Comparison of ENCODE assay signal across 27 cellular contexts in genomic region chr12:74418573-74418972, GRCh38.
"Had no signal": no experiment of that assay in that cellular context is flagged by ENCODE, and none has a peak within 500 bp of the region (broad histone marks: within the 10 kb centered on the region; RNA-seq: fewer than 3 reads in every experiment).

No MANE protein-coding gene starts in this region.

- H3K4me1 ChIP-seq: ascending aorta, esophagus muscularis mucosa, foreskin keratinocyte, gastroesophageal sphincter, heart right ventricle had no signal

- H3K27ac ChIP-seq: ascending aorta, esophagus muscularis mucosa, foreskin keratinocyte, gastroesophageal sphincter, heart right ventricle, WERI-Rb-1 had no signal

- H3K27me3 ChIP-seq: ascending aorta, esophagus muscularis mucosa, gastroesophageal sphincter, heart right ventricle had no signal

- H3K36me3 ChIP-seq: ascending aorta, esophagus muscularis mucosa, gastroesophageal sphincter, heart right ventricle, WERI-Rb-1 had no signal

- FAIRE-seq: bronchial epithelial cell, colon had no signal

- H3K4me3 ChIP-seq: ascending aorta, esophagus muscularis mucosa, gastroesophageal sphincter, heart right ventricle had no signal

- H3K9me3 ChIP-seq: ascending aorta, esophagus muscularis mucosa, gastroesophageal sphincter, heart right ventricle had no signal

- DNase-seq: activated B cell treated with CpG ODN at 0.5 μM for 24 hours; activated CD4-positive, alpha-beta T cell treated with anti-CD3 and anti-CD28 coated beads for 48 hours; activated CD4-positive, alpha-beta T cell treated with anti-CD3 and anti-CD28 coated beads, Interleukin-2, amount 50 U/mL, for 1 hour; activated CD4-positive, alpha-beta T cell treated with anti-CD3 and anti-CD28 coated beads, Interleukin-2, amount 50 U/mL, for 48 hours; activated CD8-positive, alpha-beta memory T cell treated with anti-CD3 and anti-CD28 coated beads for 24 hours; activated CD8-positive, alpha-beta T cell treated with anti-CD3 and anti-CD28 coated beads for 36 hours; activated effector memory CD4-positive, alpha-beta T cell treated with anti-CD3 and anti-CD28 coated beads, Interleukin-2, amount 50 U/mL, for 16 hours; activated naive CD4-positive, alpha-beta T cell treated with anti-CD3 and anti-CD28 coated beads for 36 hours; activated naive CD8-positive, alpha-beta T cell treated with anti-CD3 and anti-CD28 coated beads for 36 hours; activated naive CD8-positive, alpha-beta T cell treated with anti-CD3 and anti-CD28 coated beads, Interleukin-2, amount 50 U/mL, for 24 hours; activated T-cell treated with anti-CD3 and anti-CD28 coated beads, Interleukin-2, amount 50 U/mL, for 4 hours; cortex of kidney; dermis blood vessel endothelial cell; effector CD4-positive, alpha-beta T cell; effector memory CD8-positive, alpha-beta T cell; erythroblast; foreskin keratinocyte; heart right ventricle; T-helper 1 cell; T-helper 17 cell; T1000; WERI-Rb-1 had no signal
